8 cellular contexts compared by ENCODE assay signal in the genomic region with DNA sequence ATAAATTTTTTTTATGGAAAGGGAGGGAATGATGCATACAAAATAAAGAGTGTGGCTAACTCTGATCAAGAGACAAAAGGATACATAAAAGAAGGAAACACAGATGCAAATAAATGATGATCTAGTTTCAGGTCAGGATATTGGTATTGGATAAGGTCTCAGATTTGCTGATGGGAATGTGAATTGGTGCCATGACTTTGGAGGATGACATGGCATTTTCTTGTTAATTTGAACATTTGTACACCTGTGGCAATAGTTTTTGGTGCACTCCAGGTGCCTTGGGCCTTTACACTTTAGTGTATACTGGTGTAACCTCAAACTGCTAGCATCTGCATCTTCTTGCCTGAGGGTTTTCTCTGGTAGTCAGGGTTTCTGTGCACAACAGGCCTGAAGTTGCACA.
"Had no signal": no experiment of that assay in that cellular context is flagged by ENCODE, and none has a peak within 500 bp of the region (broad histone marks: within the 10 kb centered on the region; RNA-seq: fewer than 3 reads in every experiment).

No MANE protein-coding gene starts in this region.

- FAIRE-seq: H1, H54, HTR-8/SVneo, K562 had no signal

- H3K4me2 ChIP-seq: GM23338 had no signal

- H3K4me3 ChIP-seq: GM23338, K562 had no signal

- H2AFZ ChIP-seq: GM23338 had no signal

- DNase-seq: H9, HCEC 1CT, KG1 had no signal

- ATAC-seq: GM23338, K562 had no signal
